19 cellular contexts compared by ENCODE assay signal in genomic region chr16:65945485-65945884, GRCh38.
"Had no signal": no experiment of that assay in that cellular context is flagged by ENCODE, and none has a peak within 500 bp of the region (broad histone marks: within the 10 kb centered on the region; RNA-seq: fewer than 3 reads in every experiment).

No MANE protein-coding gene starts in this region.

- H3K27me3 ChIP-seq: esophagus muscularis mucosa, gastrocnemius medialis had no signal

- H3K36me3 ChIP-seq: esophagus muscularis mucosa, gastrocnemius medialis, heart right ventricle, left ventricle myocardium inferior, lower lobe of right lung had no signal

- DNase-seq: dermis blood vessel endothelial cell; dorsolateral prefrontal cortex; effector CD4-positive, alpha-beta T cell; effector memory CD4-positive, alpha-beta T cell; foreskin fibroblast; foreskin melanocyte; gastrocnemius medialis; glutamatergic neuron; head of caudate nucleus; heart right ventricle; hippocampal formation; left cardiac atrium; left ventricle myocardium inferior; lower lobe of right lung; mesenchymal stem cell; mucosa of descending colon; naive B cell had no signal

- H3K9me3 ChIP-seq: esophagus muscularis mucosa, gastrocnemius medialis, heart right ventricle, left ventricle myocardium inferior, lower lobe of right lung, mucosa of descending colon had no signal

- H3K4me1 ChIP-seq: esophagus muscularis mucosa, gastrocnemius medialis, heart right ventricle, left ventricle myocardium inferior, lower lobe of right lung had no signal

- H3K27ac ChIP-seq: coronary artery, dorsolateral prefrontal cortex, esophagus muscularis mucosa, gastrocnemius medialis, heart right ventricle, left ventricle myocardium inferior, lower lobe of right lung had no signal

- ATAC-seq: gastrocnemius medialis, heart right ventricle, left cardiac atrium, lower lobe of right lung, mucosa of descending colon had no signal

- H3K4me3 ChIP-seq: coronary artery, dorsolateral prefrontal cortex, esophagus muscularis mucosa, gastrocnemius medialis, heart right ventricle, left ventricle myocardium inferior, lower lobe of right lung, mucosa of descending colon had no signal
